In genomic region chr6:128339635-128340436, GRCh38 we compare ENCODE assay signal across 1 cellular context.
A peak's percentile ranks its signal among the peaks of the same experiment; 100 is the strongest.
TF ChIP-seq lines count a peak whose summit lies in the region.

No MANE protein-coding gene starts in this region.

TF ChIP-seq in HepG2, 621 proteins besides CTCF, POLR2A, EP300 and RAD21 (continued from another document):
- TF ChIP-seq ZNF615 (CRISPR knock-in tag; IDR thresholded peaks at IDR 0.05; ENCODE audit: borderline replicate concordance) (no peak), MAFG (CRISPR knock-in tag; IDR thresholded peaks at IDR 0.05) (no peak), RNF219 (CRISPR knock-in tag; IDR thresholded peaks at IDR 0.05) (no peak), ZFP90 (CRISPR knock-in tag; IDR thresholded peaks at IDR 0.05; ENCODE audit: borderline replicate concordance) (no peak), FOXO4 (CRISPR knock-in tag; conservative IDR thresholded peaks at IDR 0.05) (no peak), EHMT2 (IDR thresholded peaks at IDR 0.05; ENCODE audit: borderline replicate concordance, low read depth, low read length) (peak; percentile 41; the same call in 1 of the 2 replicates), SIN3B (IDR thresholded peaks at IDR 0.05; ENCODE audit: low read length) (no peak), NR2F6 (IDR thresholded peaks at IDR 0.05) (no peak; the same call in 1 of the 2 replicates), NR2F6 (CRISPR knock-in tag; IDR thresholded peaks at IDR 0.05) (peak; percentile 39), RAD51 (IDR thresholded peaks at IDR 0.05; ENCODE audit: borderline replicate concordance) (no peak), NCOR1 (IDR thresholded peaks at IDR 0.05; ENCODE audit: borderline replicate concordance, low read length) (peak; percentile 92), ZNF331 (CRISPR knock-in tag; IDR thresholded peaks at IDR 0.05) (no peak; the same call in 1 of the 2 replicates), SAFB2 (CRISPR knock-in tag; IDR thresholded peaks at IDR 0.05; ENCODE audit: borderline replicate concordance, low read depth) (no peak), PAF1 (CRISPR knock-in tag; IDR thresholded peaks at IDR 0.05) (no peak), TCF7L2 (IDR thresholded peaks at IDR 0.05; ENCODE audit: low read depth, low read length) (no peak), ARID2 (CRISPR knock-in tag; IDR thresholded peaks at IDR 0.05; ENCODE audit: borderline replicate concordance) (peak; percentile 44; the same call in 1 of the 2 replicates), SRSF9 (IDR thresholded peaks at IDR 0.05; ENCODE audit: borderline replicate concordance, insufficient read depth, low read depth, low read length, poor library complexity, severe bottlenecking) (no peak)
- TF ChIP-seq, protein P1, sequence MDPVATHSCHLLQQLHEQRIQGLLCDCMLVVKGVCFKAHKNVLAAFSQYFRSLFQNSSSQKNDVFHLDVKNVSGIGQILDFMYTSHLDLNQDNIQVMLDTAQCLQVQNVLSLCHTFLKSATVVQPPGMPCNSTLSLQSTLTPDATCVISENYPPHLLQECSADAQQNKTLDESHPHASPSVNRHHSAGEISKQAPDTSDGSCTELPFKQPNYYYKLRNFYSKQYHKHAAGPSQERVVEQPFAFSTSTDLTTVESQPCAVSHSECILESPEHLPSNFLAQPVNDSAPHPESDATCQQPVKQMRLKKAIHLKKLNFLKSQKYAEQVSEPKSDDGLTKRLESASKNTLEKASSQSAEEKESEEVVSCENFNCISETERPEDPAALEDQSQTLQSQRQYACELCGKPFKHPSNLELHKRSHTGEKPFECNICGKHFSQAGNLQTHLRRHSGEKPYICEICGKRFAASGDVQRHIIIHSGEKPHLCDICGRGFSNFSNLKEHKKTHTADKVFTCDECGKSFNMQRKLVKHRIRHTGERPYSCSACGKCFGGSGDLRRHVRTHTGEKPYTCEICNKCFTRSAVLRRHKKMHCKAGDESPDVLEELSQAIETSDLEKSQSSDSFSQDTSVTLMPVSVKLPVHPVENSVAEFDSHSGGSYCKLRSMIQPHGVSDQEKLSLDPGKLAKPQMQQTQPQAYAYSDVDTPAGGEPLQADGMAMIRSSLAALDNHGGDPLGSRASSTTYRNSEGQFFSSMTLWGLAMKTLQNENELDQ (CRISPR knock-in tag; IDR thresholded peaks at IDR 0.05; ENCODE audit: borderline replicate concordance) = no peak
